2 cellular contexts compared by ENCODE assay signal in the genomic region with DNA sequence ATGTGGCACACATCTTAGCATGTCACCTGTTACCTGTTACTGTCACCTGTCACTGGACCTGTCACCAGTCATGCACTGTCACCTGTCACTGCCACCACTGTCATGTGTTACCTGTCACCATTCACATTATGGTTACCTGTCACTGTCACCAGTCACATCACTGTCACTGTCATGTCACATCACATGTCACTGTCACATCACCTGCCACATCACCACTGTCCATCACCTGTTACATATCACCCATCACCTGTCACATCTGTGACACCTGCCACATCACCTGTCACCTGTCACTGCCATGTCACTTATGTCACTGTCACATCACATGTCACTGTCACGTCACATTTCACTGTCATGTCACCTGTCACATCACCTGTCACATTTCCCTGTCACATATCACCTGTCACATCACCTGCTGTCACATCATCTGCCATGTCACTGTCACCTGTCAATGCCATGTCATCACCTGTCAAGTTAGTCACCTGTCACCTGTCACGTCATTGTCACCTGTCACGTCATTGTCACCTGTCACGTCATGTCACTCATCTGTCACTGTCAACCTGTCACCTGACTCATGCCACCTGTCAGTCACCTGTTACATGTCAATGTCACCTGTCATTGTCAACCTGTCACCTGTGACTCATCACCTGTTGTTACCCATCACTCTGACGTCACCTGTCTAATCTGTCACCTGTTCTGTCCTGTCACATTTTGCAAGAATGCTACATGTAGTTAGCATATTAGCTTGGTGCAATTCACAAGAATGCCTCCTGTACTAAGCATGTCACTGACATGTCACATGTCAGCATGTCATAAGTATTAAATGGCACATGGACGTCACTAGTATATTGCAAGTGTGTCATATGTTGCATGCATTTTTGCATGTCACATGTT.
TF ChIP-seq lines count a peak whose summit lies in the region.

No MANE protein-coding gene starts in this region.

TF ChIP-seq in HEK293, 187 proteins besides CTCF, POLR2A, EP300 and RAD21 (continued from another document):
- TF ChIP-seq ZNF621 (tag by site-specific recombination; IDR thresholded peaks at IDR 0.05) (0 out of 2 replicates have a peak, but pooled peaks have one; percentile 19), ZFP37 (tag by site-specific recombination; IDR thresholded peaks at IDR 0.05) (no peak), ZNF324 (tag by site-specific recombination; IDR thresholded peaks at IDR 0.05) (no peak), TSHZ1 (tag by site-specific recombination; IDR thresholded peaks at IDR 0.05; ENCODE audit: borderline replicate concordance) (peak; percentile 100), ZNF423 (tag by site-specific recombination; IDR thresholded peaks at IDR 0.05) (0 out of 2 replicates have a peak, but pooled peaks have one; percentile 47), ZNF555 (tag by site-specific recombination; conservative IDR thresholded peaks at IDR 0.05) (no peak), ZNF274 (IDR thresholded peaks at IDR 0.05; ENCODE audit: low read length) (no peak), ZNF274 (tag by site-specific recombination; IDR thresholded peaks at IDR 0.05; ENCODE audit: borderline replicate concordance) (0 out of 2 replicates have a peak, but pooled peaks have one; percentile 28), ZBTB7A (tag by site-specific recombination; IDR thresholded peaks at IDR 0.05; ENCODE audit: low read depth) (no peak), ZEB2 (tag by site-specific recombination; IDR thresholded peaks at IDR 0.05) (peak; percentile 100), YY1 (tag by site-specific recombination; IDR thresholded peaks at IDR 0.05) (no peak), ZNF248 (tag by site-specific recombination; IDR thresholded peaks at IDR 0.05) (no peak), SCRT1 (tag by site-specific recombination; IDR thresholded peaks at IDR 0.05; ENCODE audit: borderline replicate concordance) (peak; percentile 99), ZSCAN23 (tag by site-specific recombination; IDR thresholded peaks at IDR 0.05) (no peak), ZNF629 (tag by site-specific recombination; IDR thresholded peaks at IDR 0.05) (no peak), ZNF560 (tag by site-specific recombination; IDR thresholded peaks at IDR 0.05; ENCODE audit: borderline replicate concordance) (no peak)
- TF ChIP-seq, protein P1, sequence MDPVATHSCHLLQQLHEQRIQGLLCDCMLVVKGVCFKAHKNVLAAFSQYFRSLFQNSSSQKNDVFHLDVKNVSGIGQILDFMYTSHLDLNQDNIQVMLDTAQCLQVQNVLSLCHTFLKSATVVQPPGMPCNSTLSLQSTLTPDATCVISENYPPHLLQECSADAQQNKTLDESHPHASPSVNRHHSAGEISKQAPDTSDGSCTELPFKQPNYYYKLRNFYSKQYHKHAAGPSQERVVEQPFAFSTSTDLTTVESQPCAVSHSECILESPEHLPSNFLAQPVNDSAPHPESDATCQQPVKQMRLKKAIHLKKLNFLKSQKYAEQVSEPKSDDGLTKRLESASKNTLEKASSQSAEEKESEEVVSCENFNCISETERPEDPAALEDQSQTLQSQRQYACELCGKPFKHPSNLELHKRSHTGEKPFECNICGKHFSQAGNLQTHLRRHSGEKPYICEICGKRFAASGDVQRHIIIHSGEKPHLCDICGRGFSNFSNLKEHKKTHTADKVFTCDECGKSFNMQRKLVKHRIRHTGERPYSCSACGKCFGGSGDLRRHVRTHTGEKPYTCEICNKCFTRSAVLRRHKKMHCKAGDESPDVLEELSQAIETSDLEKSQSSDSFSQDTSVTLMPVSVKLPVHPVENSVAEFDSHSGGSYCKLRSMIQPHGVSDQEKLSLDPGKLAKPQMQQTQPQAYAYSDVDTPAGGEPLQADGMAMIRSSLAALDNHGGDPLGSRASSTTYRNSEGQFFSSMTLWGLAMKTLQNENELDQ (tag by site-specific recombination; IDR thresholded peaks at IDR 0.05; ENCODE audit: low read depth), result 0 out of 2 replicates have a peak, but pooled peaks have one; percentile 32

TF ChIP-seq in neural cell, 6 proteins besides CTCF, POLR2A, EP300 and RAD21:
- TF ChIP-seq, protein P2, sequence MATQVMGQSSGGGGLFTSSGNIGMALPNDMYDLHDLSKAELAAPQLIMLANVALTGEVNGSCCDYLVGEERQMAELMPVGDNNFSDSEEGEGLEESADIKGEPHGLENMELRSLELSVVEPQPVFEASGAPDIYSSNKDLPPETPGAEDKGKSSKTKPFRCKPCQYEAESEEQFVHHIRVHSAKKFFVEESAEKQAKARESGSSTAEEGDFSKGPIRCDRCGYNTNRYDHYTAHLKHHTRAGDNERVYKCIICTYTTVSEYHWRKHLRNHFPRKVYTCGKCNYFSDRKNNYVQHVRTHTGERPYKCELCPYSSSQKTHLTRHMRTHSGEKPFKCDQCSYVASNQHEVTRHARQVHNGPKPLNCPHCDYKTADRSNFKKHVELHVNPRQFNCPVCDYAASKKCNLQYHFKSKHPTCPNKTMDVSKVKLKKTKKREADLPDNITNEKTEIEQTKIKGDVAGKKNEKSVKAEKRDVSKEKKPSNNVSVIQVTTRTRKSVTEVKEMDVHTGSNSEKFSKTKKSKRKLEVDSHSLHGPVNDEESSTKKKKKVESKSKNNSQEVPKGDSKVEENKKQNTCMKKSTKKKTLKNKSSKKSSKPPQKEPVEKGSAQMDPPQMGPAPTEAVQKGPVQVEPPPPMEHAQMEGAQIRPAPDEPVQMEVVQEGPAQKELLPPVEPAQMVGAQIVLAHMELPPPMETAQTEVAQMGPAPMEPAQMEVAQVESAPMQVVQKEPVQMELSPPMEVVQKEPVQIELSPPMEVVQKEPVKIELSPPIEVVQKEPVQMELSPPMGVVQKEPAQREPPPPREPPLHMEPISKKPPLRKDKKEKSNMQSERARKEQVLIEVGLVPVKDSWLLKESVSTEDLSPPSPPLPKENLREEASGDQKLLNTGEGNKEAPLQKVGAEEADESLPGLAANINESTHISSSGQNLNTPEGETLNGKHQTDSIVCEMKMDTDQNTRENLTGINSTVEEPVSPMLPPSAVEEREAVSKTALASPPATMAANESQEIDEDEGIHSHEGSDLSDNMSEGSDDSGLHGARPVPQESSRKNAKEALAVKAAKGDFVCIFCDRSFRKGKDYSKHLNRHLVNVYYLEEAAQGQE (IDR thresholded peaks at IDR 0.05; ENCODE audit: borderline replicate concordance), result no peak
- no peak for TF ChIP-seq EZH2 (IDR thresholded peaks at IDR 0.05; ENCODE audit: borderline replicate concordance, insufficient read depth, low read length, poor library complexity, severe bottlenecking)
- TF ChIP-seq SMC3 (conservative IDR thresholded peaks at IDR 0.05; ENCODE audit: poor library complexity), result no peak
- TF ChIP-seq TAF1 (IDR thresholded peaks at IDR 0.05; ENCODE audit: low read depth), result no peak
- TF ChIP-seq MXI1 (conservative IDR thresholded peaks at IDR 0.05; ENCODE audit: poor library complexity, severe bottlenecking), result peak; percentile 14
- TF ChIP-seq POLR2AphosphoS5 (IDR thresholded peaks at IDR 0.05), result peak; percentile 100
